1 cellular context compared by ENCODE assay signal in the genomic region with DNA sequence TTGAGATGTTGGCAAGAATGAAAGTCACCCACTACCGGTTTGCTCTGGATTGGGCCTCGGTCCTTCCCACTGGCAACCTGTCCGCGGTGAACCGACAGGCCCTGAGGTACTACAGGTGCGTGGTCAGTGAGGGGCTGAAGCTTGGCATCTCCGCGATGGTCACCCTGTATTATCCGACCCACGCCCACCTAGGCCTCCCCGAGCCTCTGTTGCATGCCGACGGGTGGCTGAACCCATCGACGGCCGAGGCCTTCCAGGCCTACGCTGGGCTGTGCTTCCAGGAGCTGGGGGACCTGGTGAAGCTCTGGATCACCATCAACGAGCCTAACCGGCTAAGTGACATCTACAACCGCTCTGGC.
TF ChIP-seq lines count a peak whose summit lies in the region.

No MANE protein-coding gene starts in this region.

TF ChIP-seq in GM12878, 131 proteins besides CTCF, POLR2A, EP300 and RAD21:
- no peak for TF ChIP-seq SUZ12 (IDR thresholded peaks at IDR 0.05; ENCODE audit: unreplicated experiment)
- TF ChIP-seq SMARCA5 (IDR thresholded peaks at IDR 0.05) = peak; percentile 22; the same call in 1 of the 2 replicates
- TF ChIP-seq, protein P1, sequence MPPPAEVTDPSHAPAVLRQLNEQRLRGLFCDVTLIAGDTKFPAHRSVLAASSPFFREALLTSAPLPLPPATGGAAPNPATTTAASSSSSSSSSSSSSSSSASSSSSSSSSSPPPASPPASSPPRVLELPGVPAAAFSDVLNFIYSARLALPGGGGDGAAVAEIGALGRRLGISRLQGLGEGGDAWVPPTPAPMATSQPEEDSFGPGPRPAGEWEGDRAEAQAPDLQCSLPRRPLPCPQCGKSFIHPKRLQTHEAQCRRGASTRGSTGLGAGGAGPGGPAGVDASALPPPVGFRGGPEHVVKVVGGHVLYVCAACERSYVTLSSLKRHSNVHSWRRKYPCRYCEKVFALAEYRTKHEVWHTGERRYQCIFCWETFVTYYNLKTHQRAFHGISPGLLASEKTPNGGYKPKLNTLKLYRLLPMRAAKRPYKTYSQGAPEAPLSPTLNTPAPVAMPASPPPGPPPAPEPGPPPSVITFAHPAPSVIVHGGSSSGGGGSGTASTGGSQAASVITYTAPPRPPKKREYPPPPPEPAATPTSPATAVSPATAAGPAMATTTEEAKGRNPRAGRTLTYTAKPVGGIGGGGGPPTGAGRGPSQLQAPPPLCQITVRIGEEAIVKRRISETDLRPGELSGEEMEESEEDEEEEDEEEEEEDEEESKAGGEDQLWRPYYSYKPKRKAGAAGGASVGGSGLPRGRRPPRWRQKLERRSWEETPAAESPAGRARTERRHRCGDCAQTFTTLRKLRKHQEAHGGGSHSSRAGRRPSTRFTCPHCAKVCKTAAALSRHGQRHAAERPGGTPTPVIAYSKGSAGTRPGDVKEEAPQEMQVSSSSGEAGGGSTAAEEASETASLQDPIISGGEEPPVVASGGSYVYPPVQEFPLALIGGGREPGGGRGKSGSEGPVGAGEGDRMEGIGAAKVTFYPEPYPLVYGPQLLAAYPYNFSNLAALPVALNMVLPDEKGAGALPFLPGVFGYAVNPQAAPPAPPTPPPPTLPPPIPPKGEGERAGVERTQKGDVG (CRISPR knock-in tag; IDR thresholded peaks at IDR 0.05) = 0 out of 2 replicates have a peak, but pooled peaks have one; percentile 40
- TF ChIP-seq, protein P2, sequence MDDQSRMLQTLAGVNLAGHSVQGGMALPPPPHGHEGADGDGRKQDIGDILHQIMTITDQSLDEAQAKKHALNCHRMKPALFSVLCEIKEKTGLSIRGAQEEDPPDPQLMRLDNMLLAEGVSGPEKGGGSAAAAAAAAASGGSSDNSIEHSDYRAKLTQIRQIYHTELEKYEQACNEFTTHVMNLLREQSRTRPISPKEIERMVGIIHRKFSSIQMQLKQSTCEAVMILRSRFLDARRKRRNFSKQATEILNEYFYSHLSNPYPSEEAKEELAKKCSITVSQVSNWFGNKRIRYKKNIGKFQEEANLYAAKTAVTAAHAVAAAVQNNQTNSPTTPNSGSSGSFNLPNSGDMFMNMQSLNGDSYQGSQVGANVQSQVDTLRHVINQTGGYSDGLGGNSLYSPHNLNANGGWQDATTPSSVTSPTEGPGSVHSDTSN (IDR thresholded peaks at IDR 0.05; ENCODE audit: insufficient replicate concordance, low read depth, low read length) = no peak
- TF ChIP-seq SIN3A (IDR thresholded peaks at IDR 0.05; ENCODE audit: low read depth, low read length) = no peak
- no peak for TF ChIP-seq ATF7 (IDR thresholded peaks at IDR 0.05; ENCODE audit: low read depth)
- TF ChIP-seq, protein P3, sequence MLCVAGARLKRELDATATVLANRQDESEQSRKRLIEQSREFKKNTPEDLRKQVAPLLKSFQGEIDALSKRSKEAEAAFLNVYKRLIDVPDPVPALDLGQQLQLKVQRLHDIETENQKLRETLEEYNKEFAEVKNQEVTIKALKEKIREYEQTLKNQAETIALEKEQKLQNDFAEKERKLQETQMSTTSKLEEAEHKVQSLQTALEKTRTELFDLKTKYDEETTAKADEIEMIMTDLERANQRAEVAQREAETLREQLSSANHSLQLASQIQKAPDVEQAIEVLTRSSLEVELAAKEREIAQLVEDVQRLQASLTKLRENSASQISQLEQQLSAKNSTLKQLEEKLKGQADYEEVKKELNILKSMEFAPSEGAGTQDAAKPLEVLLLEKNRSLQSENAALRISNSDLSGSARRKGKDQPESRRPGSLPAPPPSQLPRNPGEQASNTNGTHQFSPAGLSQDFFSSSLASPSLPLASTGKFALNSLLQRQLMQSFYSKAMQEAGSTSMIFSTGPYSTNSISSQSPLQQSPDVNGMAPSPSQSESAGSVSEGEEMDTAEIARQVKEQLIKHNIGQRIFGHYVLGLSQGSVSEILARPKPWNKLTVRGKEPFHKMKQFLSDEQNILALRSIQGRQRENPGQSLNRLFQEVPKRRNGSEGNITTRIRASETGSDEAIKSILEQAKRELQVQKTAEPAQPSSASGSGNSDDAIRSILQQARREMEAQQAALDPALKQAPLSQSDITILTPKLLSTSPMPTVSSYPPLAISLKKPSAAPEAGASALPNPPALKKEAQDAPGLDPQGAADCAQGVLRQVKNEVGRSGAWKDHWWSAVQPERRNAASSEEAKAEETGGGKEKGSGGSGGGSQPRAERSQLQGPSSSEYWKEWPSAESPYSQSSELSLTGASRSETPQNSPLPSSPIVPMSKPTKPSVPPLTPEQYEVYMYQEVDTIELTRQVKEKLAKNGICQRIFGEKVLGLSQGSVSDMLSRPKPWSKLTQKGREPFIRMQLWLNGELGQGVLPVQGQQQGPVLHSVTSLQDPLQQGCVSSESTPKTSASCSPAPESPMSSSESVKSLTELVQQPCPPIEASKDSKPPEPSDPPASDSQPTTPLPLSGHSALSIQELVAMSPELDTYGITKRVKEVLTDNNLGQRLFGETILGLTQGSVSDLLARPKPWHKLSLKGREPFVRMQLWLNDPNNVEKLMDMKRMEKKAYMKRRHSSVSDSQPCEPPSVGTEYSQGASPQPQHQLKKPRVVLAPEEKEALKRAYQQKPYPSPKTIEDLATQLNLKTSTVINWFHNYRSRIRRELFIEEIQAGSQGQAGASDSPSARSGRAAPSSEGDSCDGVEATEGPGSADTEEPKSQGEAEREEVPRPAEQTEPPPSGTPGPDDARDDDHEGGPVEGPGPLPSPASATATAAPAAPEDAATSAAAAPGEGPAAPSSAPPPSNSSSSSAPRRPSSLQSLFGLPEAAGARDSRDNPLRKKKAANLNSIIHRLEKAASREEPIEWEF (IDR thresholded peaks at IDR 0.05; ENCODE audit: insufficient replicate concordance, low read depth, low read length) = no peak
